Comparison of ENCODE assay signal across 29 cellular contexts in the genomic region with DNA sequence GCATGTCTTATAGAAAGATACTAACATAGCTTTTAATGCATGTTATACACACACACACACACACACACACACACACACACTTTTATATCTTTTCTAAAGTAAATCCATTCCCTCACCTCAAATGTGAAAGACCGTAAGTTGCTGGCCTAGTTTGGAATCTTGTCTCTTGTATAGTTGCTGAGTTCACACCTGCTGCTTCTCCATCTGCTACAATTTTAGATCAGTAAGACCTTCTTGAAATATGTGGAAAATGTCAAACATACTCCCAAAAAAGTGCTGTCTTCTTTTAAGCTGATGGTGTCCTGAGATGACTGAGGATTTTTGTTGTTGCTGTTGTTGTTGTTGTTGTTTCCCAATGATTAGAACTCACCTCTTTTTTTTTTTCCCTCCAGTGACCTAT.
"Had no signal": no experiment of that assay in that cellular context is flagged by ENCODE, and none has a peak within 500 bp of the region (broad histone marks: within the 10 kb centered on the region; RNA-seq: fewer than 3 reads in every experiment).

No MANE protein-coding gene starts in this region.

- H3K36me3 ChIP-seq: adrenal gland had no signal

- H3K27me3 Mint-ChIP-seq: activated CD8-positive, alpha-beta T cell treated with anti-CD3 and anti-CD28 coated beads for 36 hours; activated naive CD4-positive, alpha-beta T cell treated with anti-CD3 and anti-CD28 coated beads, Interleukin-2, amount 50 U/mL, for 24 hours; activated naive CD8-positive, alpha-beta T cell treated with anti-CD3 and anti-CD28 coated beads for 36 hours; activated naive CD8-positive, alpha-beta T cell treated with anti-CD3 and anti-CD28 coated beads, Interleukin-2, amount 50 U/mL, for 24 hours; dendritic cell treated with granulocyte-macrophage colony-stimulating factor and Interleukin-4, amounts not matched to agents 40 ng/mL and 50 ng/mL, for 4 days had no signal

- H3K9me3 Mint-ChIP-seq: activated CD8-positive, alpha-beta T cell treated with anti-CD3 and anti-CD28 coated beads for 36 hours; activated naive CD4-positive, alpha-beta T cell treated with anti-CD3 and anti-CD28 coated beads for 36 hours; activated naive CD4-positive, alpha-beta T cell treated with anti-CD3 and anti-CD28 coated beads, Interleukin-2, amount 50 U/mL, for 24 hours; activated naive CD8-positive, alpha-beta T cell treated with anti-CD3 and anti-CD28 coated beads for 36 hours; activated naive CD8-positive, alpha-beta T cell treated with anti-CD3 and anti-CD28 coated beads, Interleukin-2, amount 50 U/mL, for 24 hours; activated T-cell treated with anti-CD3 and anti-CD28 coated beads, Interleukin-2, amount 50 U/mL, for 4 hours; activated T-helper 17 cell treated with anti-CD3 and anti-CD28 coated beads, Interleukin-2, amount 50 U/mL, for 72 hours; dendritic cell treated with granulocyte-macrophage colony-stimulating factor and Interleukin-4, amounts not matched to agents 40 ng/mL and 50 ng/mL, for 4 days; endodermal cell had no signal

- H3K9me3 ChIP-seq: adrenal gland, body of pancreas had no signal

- H3K4me3 ChIP-seq: adrenal gland, body of pancreas, coronary artery, dorsolateral prefrontal cortex had no signal

- H3K4me1 ChIP-seq: adrenal gland, body of pancreas had no signal

- H3K4me3 Mint-ChIP-seq: activated CD8-positive, alpha-beta T cell treated with anti-CD3 and anti-CD28 coated beads for 36 hours; activated naive CD4-positive, alpha-beta T cell treated with anti-CD3 and anti-CD28 coated beads for 36 hours; activated naive CD4-positive, alpha-beta T cell treated with anti-CD3 and anti-CD28 coated beads, Interleukin-2, amount 50 U/mL, for 24 hours; activated naive CD8-positive, alpha-beta T cell treated with anti-CD3 and anti-CD28 coated beads for 36 hours; activated naive CD8-positive, alpha-beta T cell treated with anti-CD3 and anti-CD28 coated beads, Interleukin-2, amount 50 U/mL, for 24 hours; activated T-cell treated with anti-CD3 and anti-CD28 coated beads, Interleukin-2, amount 50 U/mL, for 4 hours; activated T-helper 17 cell treated with anti-CD3 and anti-CD28 coated beads, Interleukin-2, amount 50 U/mL, for 72 hours; dendritic cell treated with granulocyte-macrophage colony-stimulating factor and Interleukin-4, amounts not matched to agents 40 ng/mL and 50 ng/mL, for 4 days; endodermal cell had no signal

- DNase-seq: activated CD4-positive, alpha-beta T cell treated with anti-CD3 and anti-CD28 coated beads for 1 hour; activated CD4-positive, alpha-beta T cell treated with anti-CD3 and anti-CD28 coated beads for 4 hours; activated CD4-positive, alpha-beta T cell treated with anti-CD3 and anti-CD28 coated beads, Interleukin-2, amount 50 U/mL, for 1 hour; activated CD4-positive, alpha-beta T cell treated with anti-CD3 and anti-CD28 coated beads, Interleukin-2, amount 50 U/mL, for 48 hours; activated CD8-positive, alpha-beta memory T cell treated with anti-CD3 and anti-CD28 coated beads for 24 hours; activated CD8-positive, alpha-beta T cell treated with anti-CD3 and anti-CD28 coated beads for 36 hours; activated effector memory CD4-positive, alpha-beta T cell treated with Interleukin-2 at 50 U/mL for 16 hours; activated gamma-delta T cell treated with Interleukin-2 at 50 U/mL for 16 hours; activated naive CD4-positive, alpha-beta T cell treated with anti-CD3 and anti-CD28 coated beads for 36 hours; activated naive CD8-positive, alpha-beta T cell treated with anti-CD3 and anti-CD28 coated beads for 36 hours; activated naive CD8-positive, alpha-beta T cell treated with anti-CD3 and anti-CD28 coated beads, Interleukin-2, amount 50 U/mL, for 24 hours; activated T-cell treated with anti-CD3 and anti-CD28 coated beads, Interleukin-2, amount 50 U/mL, for 4 hours; adrenal gland; amygdala; aorta; body of pancreas; caudate nucleus; cerebellar nuclear complex; dorsolateral prefrontal cortex; effector memory CD4-positive, alpha-beta T cell; endodermal cell; foreskin fibroblast; head of caudate nucleus; T-helper 2 cell had no signal

- H3K27me3 ChIP-seq: adrenal gland, body of pancreas, dorsolateral prefrontal cortex had no signal

- H3K36me3 Mint-ChIP-seq: activated naive CD4-positive, alpha-beta T cell treated with anti-CD3 and anti-CD28 coated beads, Interleukin-2, amount 50 U/mL, for 24 hours; activated naive CD8-positive, alpha-beta T cell treated with anti-CD3 and anti-CD28 coated beads for 36 hours had no signal

- H3K27ac ChIP-seq: adrenal gland, body of pancreas, coronary artery, dorsolateral prefrontal cortex had no signal

- ATAC-seq: activated CD8-positive, alpha-beta T cell treated with anti-CD3 and anti-CD28 coated beads for 36 hours; activated naive CD8-positive, alpha-beta T cell treated with anti-CD3 and anti-CD28 coated beads, Interleukin-2, amount 50 U/mL, for 24 hours; activated T-cell treated with anti-CD3 and anti-CD28 coated beads, Interleukin-2, amount 50 U/mL, for 4 hours; activated T-helper 17 cell treated with anti-CD3 and anti-CD28 coated beads, Interleukin-2, amount 50 U/mL, for 72 hours; body of pancreas; esophagus mucosa had no signal

- H3K4me1 Mint-ChIP-seq: activated naive CD4-positive, alpha-beta T cell treated with anti-CD3 and anti-CD28 coated beads, Interleukin-2, amount 50 U/mL, for 24 hours; activated naive CD8-positive, alpha-beta T cell treated with anti-CD3 and anti-CD28 coated beads for 36 hours; activated naive CD8-positive, alpha-beta T cell treated with anti-CD3 and anti-CD28 coated beads, Interleukin-2, amount 50 U/mL, for 24 hours; endodermal cell had no signal

- H3K27ac Mint-ChIP-seq: activated CD8-positive, alpha-beta T cell treated with anti-CD3 and anti-CD28 coated beads for 36 hours; activated naive CD4-positive, alpha-beta T cell treated with anti-CD3 and anti-CD28 coated beads for 36 hours; activated naive CD4-positive, alpha-beta T cell treated with anti-CD3 and anti-CD28 coated beads, Interleukin-2, amount 50 U/mL, for 24 hours; activated naive CD8-positive, alpha-beta T cell treated with anti-CD3 and anti-CD28 coated beads for 36 hours; activated naive CD8-positive, alpha-beta T cell treated with anti-CD3 and anti-CD28 coated beads, Interleukin-2, amount 50 U/mL, for 24 hours; activated T-helper 17 cell treated with anti-CD3 and anti-CD28 coated beads, Interleukin-2, amount 50 U/mL, for 72 hours; dendritic cell treated with granulocyte-macrophage colony-stimulating factor and Interleukin-4, amounts not matched to agents 40 ng/mL and 50 ng/mL, for 4 days; endodermal cell had no signal
